In genomic region chr14:68822132-68822651, GRCh38 we compare ENCODE assay signal across 10 cellular contexts. TPM values are rescaled to one million over a fixed set of nuclear protein-coding genes. Genes with fewer than 3 reads are reported as not detected.
A peak's percentile ranks its signal among the peaks of the same experiment; 100 is the strongest.
DNase-seq lines count a peak whose midpoint lies in the region; ATAC-seq and TF ChIP-seq lines count a peak whose summit lies in the region.
"Had no signal": no experiment of that assay in that cellular context is flagged by ENCODE, and none has a peak within 500 bp of the region (broad histone marks: within the 10 kb centered on the region; RNA-seq: fewer than 3 reads in every experiment).

No MANE protein-coding gene starts in this region.

- POLR2A ChIA-PET in naive thymus-derived CD4-positive, alpha-beta T cell (lab: Charles Lee): interaction anchor here (0.9 to 23.4 kb wide), 3 partner anchors 33 to 572 kb away, joined by 9 to 1273 read pairs (median 233); partner anchors contain the start of gene ZFP36L1

- peaks cover 22 to 28% of the 10 kb centered on the region in 2 donors for H3K4me1 ChIP-seq in naive thymus-derived CD4-positive, alpha-beta T cell (ENCODE audit: control insufficient read depth in 2 of 2, insufficient read depth in 2 of 2, low read length in 2 of 2)

- peaks cover 8 to 54% (median 48%) of the 10 kb centered on the region in 7 donors for H3K4me1 Mint-ChIP-seq in naive thymus-derived CD4-positive, alpha-beta T cell

- intact Hi-C loops in naive thymus-derived CD4-positive, alpha-beta T cell (cut with micrococcal nuclease): loop anchor here in 1 of 2 donors (5.0 kb wide), 1 partner anchor 940 kb away; no protein-coding TSS in a partner anchor

- DNase-seq in naive thymus-derived CD4-positive, alpha-beta T cell: no peak
- DNase-seq in DMS53 treated with DMSO at 0.1 percent for 48 hours (lab: John Stamatoyannopoulos, UW; ENCODE audit: unreplicated experiment): no peak
- no peak for DNase-seq in ACHN
- DNase-seq in NCI-H2227 (lab: John Stamatoyannopoulos, UW; ENCODE audit: unreplicated experiment): no peak
- no peak for DNase-seq in NOMO-1 (lab: John Stamatoyannopoulos, UW; ENCODE audit: unreplicated experiment in 2 of 2)
- DNase-seq: thyroid gland had no signal

- TF ChIP-seq POLR2A in GM18526 (IDR thresholded peaks at IDR 0.05; ENCODE audit: extremely low read depth, insufficient read length): peak; percentile 86

- no peaks in the 10 kb centered on the region for H3K27me3 ChIP-seq in naive thymus-derived CD4-positive, alpha-beta T cell (ENCODE audit: control insufficient read depth in 2 of 2, insufficient read depth in 2 of 2, low read length in 2 of 2)
- H3K27me3 ChIP-seq: thyroid gland had no signal

- H3K27me3 Mint-ChIP-seq in naive thymus-derived CD4-positive, alpha-beta T cell: peaks cover 0 to 7% (median 0%) of the 10 kb centered on the region in 5 donors

- in situ Hi-C loops in ACHN (cut with HindIII; ENCODE audit: low pct_ligation_motif_present, low pct_unique_long_range_greater_than_20kb, low sequenced_read_pairs): loop anchor here (25.0 kb wide), 1 partner anchor 885 kb away; no protein-coding TSS in a partner anchor

- peak overlapping the region in 8 of 9 donors; percentile 27 to 79 (median 70) for H3K27ac Mint-ChIP-seq in naive thymus-derived CD4-positive, alpha-beta T cell

- peak overlapping the region in 1 of 10 donors; percentile 9 for H3K4me3 Mint-ChIP-seq in naive thymus-derived CD4-positive, alpha-beta T cell

- CTCF ChIA-PET in naive thymus-derived CD4-positive, alpha-beta T cell (lab: Charles Lee): interaction anchor here (3.5 kb wide), 1 partner anchor 21 kb away, joined by 28 read pairs; no protein-coding TSS in a partner anchor

- peak; percentile 62 for ATAC-seq in GM21528 (IDR thresholded peaks at IDR 0.05; ENCODE audit: low FRiP score, unreplicated experiment)
- peak; percentile 61 for ATAC-seq in HG03469 (IDR thresholded peaks at IDR 0.05; ENCODE audit: unreplicated experiment)
- peak; percentile 62 for ATAC-seq in naive thymus-derived CD4-positive, alpha-beta T cell
- ATAC-seq: Panc1 had no signal

- H3K4me3 ChIP-seq in naive thymus-derived CD4-positive, alpha-beta T cell (ENCODE audit: low read length): no peak overlapping the region
- H3K4me3 ChIP-seq: thyroid gland had no signal

- no peaks in the 10 kb centered on the region for H3K36me3 Mint-ChIP-seq in naive thymus-derived CD4-positive, alpha-beta T cell

- H3K36me3 ChIP-seq in naive thymus-derived CD4-positive, alpha-beta T cell (ENCODE audit: control insufficient read depth in 2 of 3, insufficient read depth in 3 of 3, low read length in 3 of 3): no peaks in the 10 kb centered on the region
- H3K36me3 ChIP-seq: thyroid gland had no signal

- H3K9me3 Mint-ChIP-seq in naive thymus-derived CD4-positive, alpha-beta T cell: no peaks in the 10 kb centered on the region

- no peaks in the 10 kb centered on the region for H3K9me3 ChIP-seq in naive thymus-derived CD4-positive, alpha-beta T cell (ENCODE audit: control insufficient read depth in 2 of 3, low read length in 3 of 3)
- H3K9me3 ChIP-seq: thyroid gland had no signal

- no peak overlapping the region for H3K27ac ChIP-seq in naive thymus-derived CD4-positive, alpha-beta T cell (ENCODE audit: low read depth, low read length)
- H3K27ac ChIP-seq: thyroid gland had no signal

RNA-seq across cellular contexts. Expression of gene ZFP36L1, which starts 29.3 kb away (rescaled TPM):
- 100 to 1,000 TPM in 4 of 5 experiments, 10 to 100 TPM in 1; 82.0 to 231 (median 203) TPM for total RNA-seq in naive thymus-derived CD4-positive, alpha-beta T cell
- polyA plus RNA-seq in naive thymus-derived CD4-positive, alpha-beta T cell: 100 to 1,000 TPM in 1 of 2 donors, 10 to 100 TPM in 1; 85.6 to 160 TPM
